ENCODE assay signal across 9 cellular contexts in genomic region chr2:24984912-24985311, GRCh38. TPM values are rescaled to one million over a fixed set of nuclear protein-coding genes. Genes with fewer than 3 reads are reported as not detected.
DNase-seq lines count a peak whose midpoint lies in the region; ATAC-seq and TF ChIP-seq lines count a peak whose summit lies in the region.
"Had no signal": no experiment of that assay in that cellular context is flagged by ENCODE, and none has a peak within 500 bp of the region (broad histone marks: within the 10 kb centered on the region; RNA-seq: fewer than 3 reads in every experiment).

No MANE protein-coding gene starts in this region.

- no peak for TF ChIP-seq POLR2A in sigmoid colon (IDR thresholded peaks at IDR 0.05)

- no peak overlapping the region for H3K4me3 Mint-ChIP-seq in activated CD8-positive, alpha-beta T cell treated with anti-CD3 and anti-CD28 coated beads for 36 hours
- H3K4me3 Mint-ChIP-seq: stimulated activated naive CD8-positive, alpha-beta T cell treated with anti-CD3 and anti-CD28 coated beads, Interleukin-15, Interleukin-2, amounts not matched to agents 100 ng/mL and 50 ng/mL, for 24 hours had no signal

- CTCF ChIA-PET in activated CD8-positive, alpha-beta T cell treated with anti-CD3 and anti-CD28 coated beads for 36 hours (lab: Charles Lee): interaction anchor here (1.0 to 2.9 kb wide), 4 partner anchors 9 to 193 kb away, joined by 3 to 16 read pairs (median 6); no protein-coding TSS in a partner anchor

- H3K4me3 ChIP-seq in right cardiac atrium (ENCODE audit: low read length) (no peak overlapping the region), sigmoid colon (no peak overlapping the region)

- no peaks in the 10 kb centered on the region for H3K27me3 ChIP-seq in right cardiac atrium (ENCODE audit: control insufficient read depth, insufficient read depth)
- no peaks in the 10 kb centered on the region for H3K27me3 ChIP-seq in sigmoid colon

- H3K4me1 Mint-ChIP-seq in activated CD8-positive, alpha-beta T cell treated with anti-CD3 and anti-CD28 coated beads for 36 hours (ENCODE audit: low read depth): no peaks in the 10 kb centered on the region

- no peaks in the 10 kb centered on the region for H3K4me1 ChIP-seq in right cardiac atrium (ENCODE audit: control insufficient read depth, insufficient read depth, low read length)
- peaks cover 0 to 41% (median 28%) of the 10 kb centered on the region in 4 donors for H3K4me1 ChIP-seq in sigmoid colon

- no peaks in the 10 kb centered on the region for H3K36me3 Mint-ChIP-seq in activated CD8-positive, alpha-beta T cell treated with anti-CD3 and anti-CD28 coated beads for 36 hours (ENCODE audit: low read depth)

- TF ChIP-seq CTCF in sigmoid colon (IDR thresholded peaks at IDR 0.05): no peak
- TF ChIP-seq CTCF in activated CD8-positive, alpha-beta T cell treated with anti-CD3 and anti-CD28 coated beads for 36 hours (IDR thresholded peaks at IDR 0.05): no peak

- TF ChIP-seq EP300 in sigmoid colon (IDR thresholded peaks at IDR 0.05): no peak

- H3K27ac ChIP-seq in right cardiac atrium (ENCODE audit: low read length) (peak overlapping the region; percentile 83), sigmoid colon (peak overlapping the region; percentile 18 to 77 (median 69))

- WGBS in right cardiac atrium: 7% methylated on average over 8 of the region's 8 CpGs
- 38 to 66% methylated on average over 8 of the region's 8 CpGs for WGBS in sigmoid colon, 2 donors

- peaks cover 5% of the 10 kb centered on the region for H3K27me3 Mint-ChIP-seq in activated CD8-positive, alpha-beta T cell treated with anti-CD3 and anti-CD28 coated beads for 36 hours
- H3K27me3 Mint-ChIP-seq: stimulated activated naive CD8-positive, alpha-beta T cell treated with anti-CD3 and anti-CD28 coated beads, Interleukin-15, Interleukin-2, amounts not matched to agents 100 ng/mL and 50 ng/mL, for 24 hours had no signal

- no peaks in the 10 kb centered on the region for H3K36me3 ChIP-seq in sigmoid colon

- peak; percentile 90 to 91 for ATAC-seq in right cardiac atrium
- ATAC-seq in activated CD8-positive, alpha-beta T cell treated with anti-CD3 and anti-CD28 coated beads for 36 hours: no peak
- ATAC-seq in GM21619 (IDR thresholded peaks at IDR 0.05; ENCODE audit: unreplicated experiment): no peak
- ATAC-seq in GM19023 (IDR thresholded peaks at IDR 0.05; ENCODE audit: unreplicated experiment): no peak

- DNase-seq in NCI-H128 (lab: John Stamatoyannopoulos, UW; ENCODE audit: unreplicated experiment) (peak; percentile 39), amniotic epithelial cell (ENCODE audit: low read depth) (peak; percentile 19), right cardiac atrium (peak; percentile 56 to 89 (median 82)), sigmoid colon (peak; percentile 79), NAMALWA (ENCODE audit: low spot score) (no peak)
- no peak for DNase-seq in activated CD8-positive, alpha-beta T cell treated with anti-CD3 and anti-CD28 coated beads for 36 hours

- H3K9me3 ChIP-seq in right cardiac atrium (ENCODE audit: control insufficient read depth, low read length): no peaks in the 10 kb centered on the region
- no peaks in the 10 kb centered on the region for H3K9me3 ChIP-seq in sigmoid colon

- POLR2A ChIA-PET in activated CD8-positive, alpha-beta T cell treated with anti-CD3 and anti-CD28 coated beads for 36 hours (lab: Charles Lee): interaction anchor here (0.9 kb wide), 1 partner anchor 12 kb away, joined by 3 read pairs; no protein-coding TSS in a partner anchor

- H3K9me3 Mint-ChIP-seq in activated CD8-positive, alpha-beta T cell treated with anti-CD3 and anti-CD28 coated beads for 36 hours: no peaks in the 10 kb centered on the region
- H3K9me3 Mint-ChIP-seq: stimulated activated naive CD8-positive, alpha-beta T cell treated with anti-CD3 and anti-CD28 coated beads, Interleukin-15, Interleukin-2, amounts not matched to agents 100 ng/mL and 50 ng/mL, for 24 hours had no signal

- no peak overlapping the region for H3K27ac Mint-ChIP-seq in activated CD8-positive, alpha-beta T cell treated with anti-CD3 and anti-CD28 coated beads for 36 hours
- H3K27ac Mint-ChIP-seq: stimulated activated naive CD8-positive, alpha-beta T cell treated with anti-CD3 and anti-CD28 coated beads, Interleukin-15, Interleukin-2, amounts not matched to agents 100 ng/mL and 50 ng/mL, for 24 hours had no signal

- intact Hi-C loops in right cardiac atrium (cut with DNase I) (loop anchor here in 1 of 4 donors (5.0 kb wide), 1 partner anchor 142 kb away; no protein-coding TSS in a partner anchor), sigmoid colon (cut with DNase I) (loop anchor here (2.0 kb wide), 1 partner anchor 58 kb away; the partner anchor contains the start of gene EFR3B)
- intact Hi-C loops in activated CD8-positive, alpha-beta T cell treated with anti-CD3 and anti-CD28 coated beads for 36 hours (cut with micrococcal nuclease): no loop called here

RNA-seq across cellular contexts. Expression of gene DNAJC27, which starts 13.2 kb away (rescaled TPM):
- total RNA-seq in right cardiac atrium (10 to 100 TPM in 2 of 4 donors, 1 to 10 TPM in 2; 8.7 to 10.4 (median 9.5) TPM), sigmoid colon (10 to 100 TPM in 1 of 4 donors, 1 to 10 TPM in 3; 6.3 to 12.5 (median 7.8) TPM)
- polyA plus RNA-seq in right cardiac atrium (4.1 TPM), sigmoid colon (1 to 10 TPM in 2 of 3 donors, under 1 TPM in 1; 0.60 to 3.3 (median 1.6) TPM)
- 1 to 10 TPM; 5.2 to 6.6 TPM for total RNA-seq in activated CD8-positive, alpha-beta T cell treated with anti-CD3 and anti-CD28 coated beads for 36 hours

RNA-seq across cellular contexts. Expression of gene EFR3B, which starts 57.0 kb away (rescaled TPM):
- total RNA-seq in right cardiac atrium (1 to 10 TPM; 4.8 to 9.7 (median 6.4) TPM), sigmoid colon (1 to 10 TPM in 3 of 4 donors, under 1 TPM in 1; 0.49 to 1.9 (median 1.6) TPM)
- polyA plus RNA-seq in right cardiac atrium (2.9 TPM), sigmoid colon (under 1 TPM; under 0.01 to 0.50 (median 0.23) TPM)
- under 1 TPM; 0.16 to 0.23 TPM for total RNA-seq in activated CD8-positive, alpha-beta T cell treated with anti-CD3 and anti-CD28 coated beads for 36 hours

Comparison
In these comparisons a context has a peak if more than half of its experiments do, and no peak if none do; other contexts are left out.
1. DNase-seq: peak in NCI-H128 (single experiment), amniotic epithelial cell (single experiment), right cardiac atrium (3 of 3) and sigmoid colon (single experiment); none in activated CD8-positive, alpha-beta T cell treated with anti-CD3 and anti-CD28 coated beads for 36 hours (single experiment) and NAMALWA (single experiment).
2. ATAC-seq: peak in right cardiac atrium (2 of 2); none in activated CD8-positive, alpha-beta T cell treated with anti-CD3 and anti-CD28 coated beads for 36 hours (single experiment), GM21619 (single experiment) and GM19023 (single experiment).